In the genomic region with DNA sequence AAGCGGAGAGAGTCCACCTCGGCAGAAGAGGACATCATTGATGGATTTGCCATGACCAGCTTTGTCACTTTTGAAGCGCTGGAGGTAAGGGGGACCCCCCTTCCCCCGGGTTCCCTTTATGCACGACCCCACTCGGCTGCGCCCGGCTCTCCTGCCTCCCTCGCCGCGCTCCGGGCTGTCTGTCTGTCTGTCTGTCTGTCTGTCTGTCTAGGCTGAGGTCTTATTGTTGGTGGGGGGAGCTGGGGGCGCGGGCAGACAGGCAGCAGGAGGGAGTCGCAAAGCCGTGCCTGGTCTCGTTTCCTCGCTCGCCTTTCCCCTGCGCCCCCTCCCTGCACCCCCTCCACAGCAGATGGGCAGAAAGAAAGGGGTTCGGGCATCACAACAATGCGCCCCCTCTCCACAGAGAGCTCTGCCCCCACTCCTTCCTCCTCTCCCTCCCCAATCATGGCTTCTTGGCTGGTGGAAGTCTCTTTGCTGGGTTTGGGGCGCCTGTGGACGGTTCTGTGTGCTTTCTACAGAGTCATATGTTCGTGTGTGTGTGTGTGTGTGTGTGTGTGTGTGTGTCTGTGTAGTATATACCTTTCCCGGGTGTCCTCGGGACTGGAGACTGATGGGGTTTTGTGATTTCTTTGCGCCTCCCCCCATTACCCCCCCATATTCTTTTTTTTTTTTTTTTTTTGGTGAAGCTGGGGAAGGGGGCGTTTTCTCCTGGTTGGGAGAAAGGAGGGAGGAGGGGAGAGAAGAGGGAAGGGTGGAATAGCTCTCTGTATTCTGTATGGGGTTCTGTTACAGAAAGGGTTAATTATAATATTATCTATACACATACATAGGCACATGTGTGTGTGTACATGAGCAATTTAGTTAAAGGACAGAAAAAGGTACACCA, we compare ENCODE assay signal across 1 cellular context.
TF ChIP-seq lines count a peak whose summit lies in the region.

No MANE protein-coding gene starts in this region.

TF ChIP-seq in GM23338, 12 proteins besides CTCF, POLR2A, EP300 and RAD21 (continued from another document):
- TF ChIP-seq, protein P1, sequence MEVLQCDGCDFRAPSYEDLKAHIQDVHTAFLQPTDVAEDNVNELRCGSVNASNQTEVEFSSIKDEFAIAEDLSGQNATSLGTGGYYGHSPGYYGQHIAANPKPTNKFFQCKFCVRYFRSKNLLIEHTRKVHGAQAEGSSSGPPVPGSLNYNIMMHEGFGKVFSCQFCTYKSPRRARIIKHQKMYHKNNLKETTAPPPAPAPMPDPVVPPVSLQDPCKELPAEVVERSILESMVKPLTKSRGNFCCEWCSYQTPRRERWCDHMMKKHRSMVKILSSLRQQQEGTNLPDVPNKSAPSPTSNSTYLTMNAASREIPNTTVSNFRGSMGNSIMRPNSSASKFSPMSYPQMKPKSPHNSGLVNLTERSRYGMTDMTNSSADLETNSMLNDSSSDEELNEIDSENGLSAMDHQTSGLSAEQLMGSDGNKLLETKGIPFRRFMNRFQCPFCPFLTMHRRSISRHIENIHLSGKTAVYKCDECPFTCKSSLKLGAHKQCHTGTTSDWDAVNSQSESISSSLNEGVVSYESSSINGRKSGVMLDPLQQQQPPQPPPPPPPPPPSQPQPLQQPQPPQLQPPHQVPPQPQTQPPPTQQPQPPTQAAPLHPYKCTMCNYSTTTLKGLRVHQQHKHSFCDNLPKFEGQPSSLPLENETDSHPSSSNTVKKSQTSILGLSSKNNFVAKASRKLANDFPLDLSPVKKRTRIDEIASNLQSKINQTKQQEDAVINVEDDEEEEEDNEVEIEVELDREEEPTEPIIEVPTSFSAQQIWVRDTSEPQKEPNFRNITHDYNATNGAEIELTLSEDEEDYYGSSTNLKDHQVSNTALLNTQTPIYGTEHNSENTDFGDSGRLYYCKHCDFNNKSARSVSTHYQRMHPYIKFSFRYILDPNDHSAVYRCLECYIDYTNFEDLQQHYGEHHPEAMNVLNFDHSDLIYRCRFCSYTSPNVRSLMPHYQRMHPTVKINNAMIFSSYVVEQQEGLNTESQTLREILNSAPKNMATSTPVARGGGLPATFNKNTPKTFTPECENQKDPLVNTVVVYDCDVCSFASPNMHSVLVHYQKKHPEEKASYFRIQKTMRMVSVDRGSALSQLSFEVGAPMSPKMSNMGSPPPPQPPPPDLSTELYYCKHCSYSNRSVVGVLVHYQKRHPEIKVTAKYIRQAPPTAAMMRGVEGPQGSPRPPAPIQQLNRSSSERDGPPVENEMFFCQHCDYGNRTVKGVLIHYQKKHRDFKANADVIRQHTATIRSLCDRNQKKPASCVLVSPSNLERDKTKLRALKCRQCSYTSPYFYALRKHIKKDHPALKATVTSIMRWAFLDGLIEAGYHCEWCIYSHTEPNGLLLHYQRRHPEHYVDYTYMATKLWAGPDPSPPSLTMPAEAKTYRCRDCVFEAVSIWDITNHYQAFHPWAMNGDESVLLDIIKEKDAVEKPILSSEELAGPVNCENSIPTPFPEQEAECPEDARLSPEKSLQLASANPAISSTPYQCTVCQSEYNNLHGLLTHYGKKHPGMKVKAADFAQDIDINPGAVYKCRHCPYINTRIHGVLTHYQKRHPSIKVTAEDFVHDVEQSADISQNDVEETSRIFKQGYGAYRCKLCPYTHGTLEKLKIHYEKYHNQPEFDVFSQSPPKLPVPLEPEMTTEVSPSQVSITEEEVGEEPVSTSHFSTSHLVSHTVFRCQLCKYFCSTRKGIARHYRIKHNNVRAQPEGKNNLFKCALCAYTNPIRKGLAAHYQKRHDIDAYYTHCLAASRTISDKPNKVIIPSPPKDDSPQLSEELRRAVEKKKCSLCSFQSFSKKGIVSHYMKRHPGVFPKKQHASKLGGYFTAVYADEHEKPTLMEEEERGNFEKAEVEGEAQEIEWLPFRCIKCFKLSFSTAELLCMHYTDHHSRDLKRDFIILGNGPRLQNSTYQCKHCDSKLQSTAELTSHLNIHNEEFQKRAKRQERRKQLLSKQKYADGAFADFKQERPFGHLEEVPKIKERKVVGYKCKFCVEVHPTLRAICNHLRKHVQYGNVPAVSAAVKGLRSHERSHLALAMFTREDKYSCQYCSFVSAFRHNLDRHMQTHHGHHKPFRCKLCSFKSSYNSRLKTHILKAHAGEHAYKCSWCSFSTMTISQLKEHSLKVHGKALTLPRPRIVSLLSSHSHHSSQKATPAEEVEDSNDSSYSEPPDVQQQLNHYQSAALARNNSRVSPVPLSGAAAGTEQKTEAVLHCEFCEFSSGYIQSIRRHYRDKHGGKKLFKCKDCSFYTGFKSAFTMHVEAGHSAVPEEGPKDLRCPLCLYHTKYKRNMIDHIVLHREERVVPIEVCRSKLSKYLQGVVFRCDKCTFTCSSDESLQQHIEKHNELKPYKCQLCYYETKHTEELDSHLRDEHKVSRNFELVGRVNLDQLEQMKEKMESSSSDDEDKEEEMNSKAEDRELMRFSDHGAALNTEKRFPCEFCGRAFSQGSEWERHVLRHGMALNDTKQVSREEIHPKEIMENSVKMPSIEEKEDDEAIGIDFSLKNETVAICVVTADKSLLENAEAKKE (CRISPR knock-in tag; IDR thresholded peaks at IDR 0.05): no peak
- TF ChIP-seq, protein P2, sequence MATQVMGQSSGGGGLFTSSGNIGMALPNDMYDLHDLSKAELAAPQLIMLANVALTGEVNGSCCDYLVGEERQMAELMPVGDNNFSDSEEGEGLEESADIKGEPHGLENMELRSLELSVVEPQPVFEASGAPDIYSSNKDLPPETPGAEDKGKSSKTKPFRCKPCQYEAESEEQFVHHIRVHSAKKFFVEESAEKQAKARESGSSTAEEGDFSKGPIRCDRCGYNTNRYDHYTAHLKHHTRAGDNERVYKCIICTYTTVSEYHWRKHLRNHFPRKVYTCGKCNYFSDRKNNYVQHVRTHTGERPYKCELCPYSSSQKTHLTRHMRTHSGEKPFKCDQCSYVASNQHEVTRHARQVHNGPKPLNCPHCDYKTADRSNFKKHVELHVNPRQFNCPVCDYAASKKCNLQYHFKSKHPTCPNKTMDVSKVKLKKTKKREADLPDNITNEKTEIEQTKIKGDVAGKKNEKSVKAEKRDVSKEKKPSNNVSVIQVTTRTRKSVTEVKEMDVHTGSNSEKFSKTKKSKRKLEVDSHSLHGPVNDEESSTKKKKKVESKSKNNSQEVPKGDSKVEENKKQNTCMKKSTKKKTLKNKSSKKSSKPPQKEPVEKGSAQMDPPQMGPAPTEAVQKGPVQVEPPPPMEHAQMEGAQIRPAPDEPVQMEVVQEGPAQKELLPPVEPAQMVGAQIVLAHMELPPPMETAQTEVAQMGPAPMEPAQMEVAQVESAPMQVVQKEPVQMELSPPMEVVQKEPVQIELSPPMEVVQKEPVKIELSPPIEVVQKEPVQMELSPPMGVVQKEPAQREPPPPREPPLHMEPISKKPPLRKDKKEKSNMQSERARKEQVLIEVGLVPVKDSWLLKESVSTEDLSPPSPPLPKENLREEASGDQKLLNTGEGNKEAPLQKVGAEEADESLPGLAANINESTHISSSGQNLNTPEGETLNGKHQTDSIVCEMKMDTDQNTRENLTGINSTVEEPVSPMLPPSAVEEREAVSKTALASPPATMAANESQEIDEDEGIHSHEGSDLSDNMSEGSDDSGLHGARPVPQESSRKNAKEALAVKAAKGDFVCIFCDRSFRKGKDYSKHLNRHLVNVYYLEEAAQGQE (IDR thresholded peaks at IDR 0.05; ENCODE audit: unreplicated experiment): no peak
